ENCODE assay signal across 1 cellular context in the genomic region with DNA sequence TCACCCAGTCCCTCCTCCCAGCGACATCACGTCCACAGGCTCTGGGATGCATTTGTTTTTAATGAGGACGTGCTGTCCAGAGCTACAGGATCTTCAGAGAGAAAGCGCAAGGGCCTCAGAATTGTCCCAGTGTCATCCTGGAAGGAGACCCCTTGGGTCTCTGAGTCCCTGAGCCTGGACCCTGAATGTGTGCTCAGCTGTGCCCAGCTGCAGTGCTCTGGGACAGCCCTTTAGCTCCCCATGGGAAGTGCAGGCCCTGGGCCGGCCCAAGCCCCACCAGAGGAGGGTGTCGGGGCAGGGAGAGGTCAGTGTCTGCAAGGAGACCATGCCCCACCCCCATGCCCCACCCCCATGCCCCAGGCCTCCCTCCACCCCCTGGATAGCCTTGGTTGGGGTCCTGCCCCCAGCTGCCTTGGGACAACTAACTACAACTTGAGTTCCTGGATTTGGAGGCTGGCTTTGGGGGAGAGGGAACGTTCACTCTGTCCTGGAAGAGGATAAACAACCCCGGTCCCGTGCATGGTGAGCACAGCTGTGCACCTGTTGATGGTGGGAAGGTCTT.
TF ChIP-seq lines count a peak whose summit lies in the region.

No MANE protein-coding gene starts in this region.

TF ChIP-seq in HepG2, 621 proteins besides CTCF, POLR2A, EP300 and RAD21 (continued from another document):
- no peak for TF ChIP-seq TSC22D2 (CRISPR knock-in tag; IDR thresholded peaks at IDR 0.05; ENCODE audit: borderline replicate concordance)
- no peak for TF ChIP-seq SP1 (IDR thresholded peaks at IDR 0.05)
- no peak for TF ChIP-seq SP1 (CRISPR knock-in tag; IDR thresholded peaks at IDR 0.05)
- TF ChIP-seq ZNF605 (CRISPR knock-in tag; IDR thresholded peaks at IDR 0.05), result no peak
- TF ChIP-seq, protein P1, sequence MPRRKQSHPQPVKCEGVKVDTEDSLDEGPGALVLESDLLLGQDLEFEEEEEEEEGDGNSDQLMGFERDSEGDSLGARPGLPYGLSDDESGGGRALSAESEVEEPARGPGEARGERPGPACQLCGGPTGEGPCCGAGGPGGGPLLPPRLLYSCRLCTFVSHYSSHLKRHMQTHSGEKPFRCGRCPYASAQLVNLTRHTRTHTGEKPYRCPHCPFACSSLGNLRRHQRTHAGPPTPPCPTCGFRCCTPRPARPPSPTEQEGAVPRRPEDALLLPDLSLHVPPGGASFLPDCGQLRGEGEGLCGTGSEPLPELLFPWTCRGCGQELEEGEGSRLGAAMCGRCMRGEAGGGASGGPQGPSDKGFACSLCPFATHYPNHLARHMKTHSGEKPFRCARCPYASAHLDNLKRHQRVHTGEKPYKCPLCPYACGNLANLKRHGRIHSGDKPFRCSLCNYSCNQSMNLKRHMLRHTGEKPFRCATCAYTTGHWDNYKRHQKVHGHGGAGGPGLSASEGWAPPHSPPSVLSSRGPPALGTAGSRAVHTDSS (CRISPR knock-in tag; conservative IDR thresholded peaks at IDR 0.05), result no peak
TF ChIP-seq in HepG2: peak in this region for 0.
